22 cellular contexts compared by ENCODE assay signal in genomic region chrX:19557816-19558215, GRCh38. TPM values are rescaled to one million over a fixed set of nuclear protein-coding genes. Genes with fewer than 3 reads are reported as not detected.
DNase-seq lines count a peak whose midpoint lies in the region; ATAC-seq and TF ChIP-seq lines count a peak whose summit lies in the region.
"Had no signal": no experiment of that assay in that cellular context is flagged by ENCODE, and none has a peak within 500 bp of the region (broad histone marks: within the 10 kb centered on the region; RNA-seq: fewer than 3 reads in every experiment).

No MANE protein-coding gene starts in this region.

- H3K4me2 ChIP-seq in SK-N-SH, result no peak overlapping the region
- H3K4me2 ChIP-seq in OCI-LY3 (ENCODE audit: low read length), result 0 out of 2 replicates have a peak overlapping the region, but pooled peaks have one; percentile 4
- H3K4me2 ChIP-seq: BLaER1 treated with 17β-estradiol and CSF1 and Interleukin-3, amounts not matched to agents 10 nM and 100 nM had no signal

- CTCF ChIA-PET in SK-N-SH (lab: Yijun Ruan, JAX) (no interaction called here), GM10248 (lab: Yijun Ruan, JAX) (no interaction called here)
- CTCF ChIA-PET in CD8-positive, alpha-beta T cell (lab: Charles Lee), result no interaction called here

- H3K4me1 ChIP-seq in SK-N-SH (ENCODE audit: control insufficient read depth in 1 of 2, insufficient read depth in 2 of 2, low read depth in 1 of 2, low read length in 1 of 2) (peaks cover 0 to 9% of the 10 kb centered on the region in 2 experiments; a peak in 2 of 4 replicates), OCI-LY3 (ENCODE audit: low read length) (peaks cover 47% of the 10 kb centered on the region)
- no peaks in the 10 kb centered on the region for H3K4me1 ChIP-seq in CD8-positive, alpha-beta T cell (ENCODE audit: insufficient read depth, low read length)
- H3K4me1 ChIP-seq: BLaER1 treated with 17β-estradiol and CSF1 and Interleukin-3, amounts not matched to agents 10 nM and 100 nM had no signal

- peaks cover 4% of the 10 kb centered on the region for H3K4me1 Mint-ChIP-seq in CD8-positive, alpha-beta T cell (ENCODE audit: low read depth)

- H3K9me3 ChIP-seq in SK-N-SH, result no peaks in the 10 kb centered on the region
- H3K9me3 ChIP-seq in CD8-positive, alpha-beta T cell (ENCODE audit: low read length), result no peaks in the 10 kb centered on the region
- H3K9me3 ChIP-seq in OCI-LY3 (ENCODE audit: insufficient read depth, low read length), result no peaks in the 10 kb centered on the region
- H3K9me3 ChIP-seq: BLaER1 treated with 17β-estradiol and CSF1 and Interleukin-3, amounts not matched to agents 10 nM and 100 nM had no signal

- H3K36me3 ChIP-seq in SK-N-SH (replicated peaks in 1 of 2; ENCODE audit: control insufficient read depth in 1 of 2, insufficient read depth in 2 of 2, low read length in 1 of 2) (peaks cover 0 to 30% of the 10 kb centered on the region in 2 experiments), OCI-LY3 (replicated peaks; ENCODE audit: low read depth, low read length) (no peaks in the 10 kb centered on the region)
- H3K36me3 ChIP-seq in CD8-positive, alpha-beta T cell (ENCODE audit: insufficient read depth, low read length), result no peaks in the 10 kb centered on the region

- POLR2A ChIA-PET in SK-N-SH (lab: Yijun Ruan, JAX), result no interaction called here
- POLR2A ChIA-PET in CD8-positive, alpha-beta T cell (lab: Charles Lee), result no interaction called here
- POLR2A ChIA-PET in GM10248 (lab: Yijun Ruan, JAX), result no interaction called here

- peaks cover 39% of the 10 kb centered on the region for H3K36me3 Mint-ChIP-seq in CD8-positive, alpha-beta T cell

- no peaks in the 10 kb centered on the region for H3K9me3 Mint-ChIP-seq in CD8-positive, alpha-beta T cell

- peaks cover 12% of the 10 kb centered on the region; the same call in 1 of the 2 replicates for H3K79me2 ChIP-seq in SK-N-SH (ENCODE audit: insufficient read depth)
- H3K79me2 ChIP-seq in OCI-LY3 (ENCODE audit: low read length), result no peaks in the 10 kb centered on the region

- H3K4me3 Mint-ChIP-seq in CD8-positive, alpha-beta T cell, result no peak overlapping the region

- no peaks in the 10 kb centered on the region for H3K27me3 ChIP-seq in SK-N-SH (ENCODE audit: insufficient read depth)
- no peaks in the 10 kb centered on the region for H3K27me3 ChIP-seq in CD8-positive, alpha-beta T cell (ENCODE audit: insufficient read depth, low read length)
- no peaks in the 10 kb centered on the region for H3K27me3 ChIP-seq in OCI-LY3 (ENCODE audit: low read depth, low read length)
- H3K27me3 ChIP-seq: BLaER1 treated with 17β-estradiol and CSF1 and Interleukin-3, amounts not matched to agents 10 nM and 100 nM had no signal

- H3K4me3 ChIP-seq in SK-N-SH (ENCODE audit: low read depth in 2 of 2, low read length in 1 of 2), result no peak overlapping the region
- no peak overlapping the region for H3K4me3 ChIP-seq in CD8-positive, alpha-beta T cell (ENCODE audit: low read depth, low read length)
- no peak overlapping the region for H3K4me3 ChIP-seq in OCI-LY3 (ENCODE audit: low read length)
- H3K4me3 ChIP-seq: BLaER1 treated with 17β-estradiol and CSF1 and Interleukin-3, amounts not matched to agents 10 nM and 100 nM had no signal

- H3K9ac ChIP-seq in SK-N-SH (no peak overlapping the region), OCI-LY3 (ENCODE audit: low read length) (no peak overlapping the region)
- H3K9ac ChIP-seq: BLaER1 treated with 17β-estradiol and CSF1 and Interleukin-3, amounts not matched to agents 10 nM and 100 nM had no signal

- H2AFZ ChIP-seq in SK-N-SH (ENCODE audit: low read depth) (no peak overlapping the region), OCI-LY3 (ENCODE audit: low read depth, low read length) (no peak overlapping the region)

- H3F3A ChIP-seq in SK-N-SH (replicated peaks; ENCODE audit: insufficient read depth), result peaks cover 25% of the 10 kb centered on the region

- TF ChIP-seq CTCF in SK-N-SH (IDR thresholded peaks at IDR 0.05) (no peak), OCI-LY3 (IDR thresholded peaks at IDR 0.05; ENCODE audit: low read depth, low read length) (no peak), GM10248 (IDR thresholded peaks at IDR 0.05; ENCODE audit: control extremely low read depth, extremely low read depth, low read depth, missing control alignments) (no peak)
- no peak for TF ChIP-seq CTCF in CD8-positive, alpha-beta T cell (IDR thresholded peaks at IDR 0.05)

- 23% methylated on average over 2 of the region's 2 CpGs for WGBS in SK-N-SH (ENCODE audit: low lambda C conversion rate)

- no peaks in the 10 kb centered on the region for H4K20me1 ChIP-seq in SK-N-SH (ENCODE audit: insufficient read depth)
- no peaks in the 10 kb centered on the region for H4K20me1 ChIP-seq in OCI-LY3 (ENCODE audit: insufficient read depth, low read length)

- ATAC-seq in SK-N-SH treated with all-trans-retinoic acid at 6 μM for 48 hours, result no peak
- ATAC-seq in CD8-positive, alpha-beta T cell, result no peak
- ATAC-seq: HCT116 had no signal

- no peaks in the 10 kb centered on the region for H3K27me3 Mint-ChIP-seq in CD8-positive, alpha-beta T cell (ENCODE audit: low read depth)

- peak overlapping the region; percentile 55 for H3K27ac Mint-ChIP-seq in CD8-positive, alpha-beta T cell

- DNase-seq in SK-N-SH (no peak), fibroblast of peridontal ligament (ENCODE audit: extremely low read depth) (peak; percentile 43), DMS 273 treated with DMSO at 0.1 percent for 48 hours (lab: John Stamatoyannopoulos, UW) (no peak), GM10248 (ENCODE audit: extremely low spot score) (no peak), ureter (ENCODE audit: low spot score) (no peak)
- no peak for DNase-seq in CD8-positive, alpha-beta T cell
- DNase-seq: ACHN, DMS79, Kasumi-1, NCI-H1048, NCI-H1417 treated with DMSO at 0.1 percent for 48 hours, NCI-H187 treated with DMSO at 0.1 percent for 48 hours, NCI-H2107, NCI-H446 treated with DMSO at 0.1 percent for 48 hours, NCI-H526 treated with DMSO at 0.1 percent for 48 hours, Right ventricle myocardium superior had no signal

- no peak for TF ChIP-seq RAD21 in SK-N-SH (IDR thresholded peaks at IDR 0.05; ENCODE audit: low read length)

- intact Hi-C loops in CD8-positive, alpha-beta T cell (cut with DNase I, micrococcal nuclease), result no loop called here

- H3K9me2 ChIP-seq in SK-N-SH, result no peaks in the 10 kb centered on the region

- peak overlapping the region in 1 of 2 experiments; percentile 89; a peak in 1 of 4 replicates for H3K27ac ChIP-seq in SK-N-SH (ENCODE audit: low read depth in 2 of 2, low read length in 1 of 2)
- H3K27ac ChIP-seq in CD8-positive, alpha-beta T cell (ENCODE audit: low read depth, low read length), result no peak overlapping the region
- H3K27ac ChIP-seq in OCI-LY3 (ENCODE audit: low read length), result no peak overlapping the region
- H3K27ac ChIP-seq: 22Rv1; BLaER1 treated with 17β-estradiol and CSF1 and Interleukin-3, amounts not matched to agents 10 nM and 100 nM had no signal

- TF ChIP-seq EP300 in SK-N-SH (IDR thresholded peaks at IDR 0.05; ENCODE audit: borderline replicate concordance in 1 of 2, low read depth in 1 of 2, low read length in 1 of 2), result no peak

TF ChIP-seq in SK-N-SH, 30 proteins besides CTCF, POLR2A, EP300 and RAD21:
- TF ChIP-seq GABPA (IDR thresholded peaks at IDR 0.05; ENCODE audit: low read depth) (no peak), NRF1 (IDR thresholded peaks at IDR 0.05; ENCODE audit: low read depth, low read length) (no peak), YY1 (IDR thresholded peaks at IDR 0.05; ENCODE audit: low read depth) (no peak), NFIC (IDR thresholded peaks at IDR 0.05; ENCODE audit: borderline replicate concordance) (no peak), JUND (IDR thresholded peaks at IDR 0.05) (peak; percentile 2; the same call in 1 of the 2 replicates), TAF1 (IDR thresholded peaks at IDR 0.05; ENCODE audit: borderline replicate concordance, low read depth, low read length) (no peak), EZH2phosphoT487 (IDR thresholded peaks at IDR 0.05; ENCODE audit: borderline replicate concordance, low read depth) (no peak)

TF ChIP-seq in SK-N-SH treated with all-trans-retinoic acid at 6 μM for 48 hours, 23 proteins besides CTCF, POLR2A, EP300 and RAD21 (continues in another document):
- no peak for TF ChIP-seq POU6F1 (CRISPR knock-in tag; IDR thresholded peaks at IDR 0.05; ENCODE audit: borderline replicate concordance, low read depth)
- no peak for TF ChIP-seq TOX (CRISPR knock-in tag; IDR thresholded peaks at IDR 0.05; ENCODE audit: borderline replicate concordance)
- TF ChIP-seq SNAI2 (CRISPR knock-in tag; IDR thresholded peaks at IDR 0.05), result no peak
- no peak for TF ChIP-seq BACH2 (CRISPR knock-in tag; IDR thresholded peaks at IDR 0.05; ENCODE audit: borderline replicate concordance)
- no peak for TF ChIP-seq ZFP3 (CRISPR knock-in tag; IDR thresholded peaks at IDR 0.05)
- TF ChIP-seq ZNF565 (CRISPR knock-in tag; conservative IDR thresholded peaks at IDR 0.05; ENCODE audit: low read depth), result no peak
- no peak for TF ChIP-seq ZC3H10 (CRISPR knock-in tag; IDR thresholded peaks at IDR 0.05)
- no peak for TF ChIP-seq ISL1 (CRISPR knock-in tag; IDR thresholded peaks at IDR 0.05)
- TF ChIP-seq GLIS3 (CRISPR knock-in tag; IDR thresholded peaks at IDR 0.05), result no peak
- no peak for TF ChIP-seq ARNTL (CRISPR knock-in tag; IDR thresholded peaks at IDR 0.05; ENCODE audit: borderline replicate concordance, low read depth)

RNA-seq across cellular contexts. Expression of gene MAP3K15, which starts 42.5 kb away (rescaled TPM):
- 0.05 and 0.07 TPM in 2 replicates for polyA plus RNA-seq in SK-N-SH (2012; rRNA removed)
- polyA plus RNA-seq in SK-N-SH (2012; cell fraction: cytosol; rRNA removed), result 0.05 TPM in 2 replicates
- 0.06 and 0.10 TPM in 2 replicates for polyA plus RNA-seq in SK-N-SH (2012; cell fraction: nucleus; rRNA removed)
- total RNA-seq in CD8-positive, alpha-beta T cell, result under 1 TPM in 1 of 2 experiments, not detected in 1; 0.14 TPM
- not detected for total RNA-seq in ureter
- total RNA-seq: MCF 10A, Right ventricle myocardium superior had no signal
